Comparison of ENCODE assay signal across 18 cellular contexts in the genomic region with DNA sequence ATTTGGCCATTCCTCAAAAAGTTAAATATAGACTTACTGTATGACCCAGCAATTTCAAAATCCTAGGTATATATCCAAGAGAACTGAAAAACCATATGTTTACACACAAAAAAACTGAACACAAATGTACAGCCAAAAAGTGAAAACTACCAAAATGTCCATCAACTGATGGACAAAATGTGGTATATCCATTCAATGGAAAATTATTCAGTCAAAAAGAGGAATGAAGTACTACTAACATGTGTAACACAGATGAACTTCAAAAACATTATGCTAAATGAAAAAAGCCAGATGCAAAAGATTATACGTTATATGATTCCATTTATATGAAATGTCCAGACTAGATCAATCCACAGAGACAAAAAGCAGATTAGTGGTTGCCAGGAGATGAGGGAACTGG. TPM values are rescaled to one million over a fixed set of nuclear protein-coding genes. Genes with fewer than 3 reads are reported as not detected.
DNase-seq lines count a peak whose midpoint lies in the region; ATAC-seq and TF ChIP-seq lines count a peak whose summit lies in the region.
"Had no signal": no experiment of that assay in that cellular context is flagged by ENCODE, and none has a peak within 500 bp of the region (broad histone marks: within the 10 kb centered on the region; RNA-seq: fewer than 3 reads in every experiment).

No MANE protein-coding gene starts in this region.

- no peaks in the 10 kb centered on the region for H3K27me3 ChIP-seq in CD4-positive, CD25-positive, alpha-beta regulatory T cell (ENCODE audit: control insufficient read depth, insufficient read depth, low read length)
- H3K27me3 ChIP-seq: BLaER1 treated with 17β-estradiol and CSF1 and Interleukin-3, amounts not matched to agents 10 nM and 100 nM had no signal

- H3K9me3 ChIP-seq in CD4-positive, CD25-positive, alpha-beta regulatory T cell (ENCODE audit: control insufficient read depth in 2 of 2, low read length in 2 of 2), result no peaks in the 10 kb centered on the region
- no peaks in the 10 kb centered on the region for H3K9me3 ChIP-seq in HEK293 (ENCODE audit: control insufficient read depth, insufficient read depth, low read depth, low read length)

- intact Hi-C loops in activated CD4-positive, alpha-beta T cell treated with anti-CD3 and anti-CD28 coated beads for 36 hours (cut with DNase I, micrococcal nuclease), result no loop called here

- TF ChIP-seq CTCF in HEK293 (tag by site-specific recombination; IDR thresholded peaks at IDR 0.05), result no peak

- no peak overlapping the region for H3K4me3 Mint-ChIP-seq in activated CD4-positive, alpha-beta T cell treated with anti-CD3 and anti-CD28 coated beads for 36 hours
- H3K4me3 Mint-ChIP-seq in CD4-positive, CD25-positive, alpha-beta regulatory T cell, result peak overlapping the region in 3 of 4 donors; percentile 3 to 22 (median 16)
- no peak overlapping the region for H3K4me3 Mint-ChIP-seq in memory B cell
- H3K4me3 Mint-ChIP-seq: GM23338, HFFc6 had no signal

- peaks cover 34% of the 10 kb centered on the region for H3K36me3 Mint-ChIP-seq in activated CD4-positive, alpha-beta T cell treated with anti-CD3 and anti-CD28 coated beads for 36 hours (ENCODE audit: low read depth)
- peaks cover 40% of the 10 kb centered on the region for H3K36me3 Mint-ChIP-seq in CD4-positive, CD25-positive, alpha-beta regulatory T cell
- peaks cover 17% of the 10 kb centered on the region for H3K36me3 Mint-ChIP-seq in memory B cell

- peaks cover 33% of the 10 kb centered on the region for H3K36me3 ChIP-seq in CD4-positive, CD25-positive, alpha-beta regulatory T cell (ENCODE audit: control insufficient read depth, insufficient read depth, low read length)
- H3K36me3 ChIP-seq in HEK293 (ENCODE audit: control insufficient read depth in 2 of 2, insufficient read depth in 1 of 2, low read length in 2 of 2), result peaks cover 13 to 20% of the 10 kb centered on the region in 2 experiments

- H3K9me3 Mint-ChIP-seq in activated CD4-positive, alpha-beta T cell treated with anti-CD3 and anti-CD28 coated beads for 36 hours (ENCODE audit: low read depth), result no peaks in the 10 kb centered on the region
- H3K9me3 Mint-ChIP-seq in CD4-positive, CD25-positive, alpha-beta regulatory T cell, result peaks cover 0 to 2% (median 0%) of the 10 kb centered on the region in 7 donors
- peaks cover 4% of the 10 kb centered on the region for H3K9me3 Mint-ChIP-seq in memory B cell
- H3K9me3 Mint-ChIP-seq: HFFc6 had no signal

- no peak for DNase-seq in activated CD4-positive, alpha-beta T cell treated with anti-CD3 and anti-CD28 coated beads for 36 hours
- DNase-seq in activated CD4-positive, alpha-beta T cell treated with anti-CD3 and anti-CD28 coated beads, Interleukin-2, amount 50 U/mL, for 48 hours, result no peak
- DNase-seq in CD4-positive, CD25-positive, alpha-beta regulatory T cell, result no peak
- DNase-seq in memory B cell (ENCODE audit: low spot score in 2 of 2) (no peak), NCI-H748 (lab: John Stamatoyannopoulos, UW; ENCODE audit: unreplicated experiment) (no peak), DMS53 (lab: John Stamatoyannopoulos, UW) (no peak), NCI-H146 (lab: John Stamatoyannopoulos, UW) (no peak)
- DNase-seq: 8988T, Calu3, DMS 273 treated with DMSO at 0.1 percent for 48 hours, HCEC 1CT, HFFc6, KG1 had no signal

- H3K27me3 Mint-ChIP-seq in activated CD4-positive, alpha-beta T cell treated with anti-CD3 and anti-CD28 coated beads for 36 hours, result no peaks in the 10 kb centered on the region
- no peaks in the 10 kb centered on the region for H3K27me3 Mint-ChIP-seq in CD4-positive, CD25-positive, alpha-beta regulatory T cell
- H3K27me3 Mint-ChIP-seq in memory B cell, result no peaks in the 10 kb centered on the region
- H3K27me3 Mint-ChIP-seq: B cell, IgD-negative memory B cell had no signal

- peak overlapping the region; percentile 2 for H3K27ac Mint-ChIP-seq in activated CD4-positive, alpha-beta T cell treated with anti-CD3 and anti-CD28 coated beads for 36 hours
- peak overlapping the region in 2 of 3 donors; percentile 35 to 84 for H3K27ac Mint-ChIP-seq in CD4-positive, CD25-positive, alpha-beta regulatory T cell
- peak overlapping the region; percentile 59 for H3K27ac Mint-ChIP-seq in memory B cell
- H3K27ac Mint-ChIP-seq: GM23338, HFFc6, IgD-negative memory B cell had no signal

- H3K4me3 ChIP-seq in CD4-positive, CD25-positive, alpha-beta regulatory T cell (ENCODE audit: low read depth, low read length), result no peak overlapping the region
- no peak overlapping the region for H3K4me3 ChIP-seq in HEK293 (ENCODE audit: low read depth, low read length)
- H3K4me3 ChIP-seq: BLaER1 treated with 17β-estradiol and CSF1 and Interleukin-3, amounts not matched to agents 10 nM and 100 nM; GM23338 had no signal

- peaks cover 15% of the 10 kb centered on the region for H3K4me1 ChIP-seq in CD4-positive, CD25-positive, alpha-beta regulatory T cell (ENCODE audit: control insufficient read depth, insufficient read depth, low read length, poor library complexity, severe bottlenecking)
- H3K4me1 ChIP-seq in HEK293 (ENCODE audit: control insufficient read depth, insufficient read depth, low read length), result no peaks in the 10 kb centered on the region

- peaks cover 32% of the 10 kb centered on the region for H3K4me1 Mint-ChIP-seq in activated CD4-positive, alpha-beta T cell treated with anti-CD3 and anti-CD28 coated beads for 36 hours
- H3K4me1 Mint-ChIP-seq in CD4-positive, CD25-positive, alpha-beta regulatory T cell, result peaks cover 36 to 66% (median 53%) of the 10 kb centered on the region in 4 donors
- peaks cover 24% of the 10 kb centered on the region for H3K4me1 Mint-ChIP-seq in memory B cell
- H3K4me1 Mint-ChIP-seq: GM23338 had no signal

- ATAC-seq in activated CD4-positive, alpha-beta T cell treated with anti-CD3 and anti-CD28 coated beads for 36 hours, result no peak
- no peak for ATAC-seq in CD4-positive, CD25-positive, alpha-beta regulatory T cell (ENCODE audit: low read depth in 2 of 2)
- no peak for ATAC-seq in memory B cell (ENCODE audit: low read depth)
- ATAC-seq: GM23338 had no signal

- POLR2A ChIA-PET in activated CD4-positive, alpha-beta T cell treated with anti-CD3 and anti-CD28 coated beads for 36 hours (lab: Charles Lee), result no interaction called here
- POLR2A ChIA-PET in HEK293 (lab: Yijun Ruan, JAX), result interaction anchor here (1.5 kb wide), 1 partner anchor 8 kb away, joined by 6 read pairs; the partner anchor contains the start of genes AIDA and BROX

- no peak overlapping the region for H3K27ac ChIP-seq in CD4-positive, CD25-positive, alpha-beta regulatory T cell (ENCODE audit: insufficient read depth, low read length, poor library complexity, severe bottlenecking)
- no peak overlapping the region for H3K27ac ChIP-seq in HEK293 (ENCODE audit: extremely low read depth, low read depth, low read length)
- H3K27ac ChIP-seq: BLaER1 treated with 17β-estradiol and CSF1 and Interleukin-3, amounts not matched to agents 10 nM and 100 nM had no signal

- CTCF ChIA-PET in activated CD4-positive, alpha-beta T cell treated with anti-CD3 and anti-CD28 coated beads for 36 hours (lab: Charles Lee), result interaction anchor here (0.9 kb wide), 1 partner anchor 60 kb away, joined by 3 read pairs; no protein-coding TSS in a partner anchor
- CTCF ChIA-PET in HEK293 (lab: Yijun Ruan, JAX), result interaction anchor here (0.7 kb wide), 1 partner anchor 1024 kb away, joined by 3 read pairs; no protein-coding TSS in a partner anchor

TF ChIP-seq in HEK293, 187 proteins besides CTCF, POLR2A, EP300 and RAD21:
- TF ChIP-seq, protein P1, sequence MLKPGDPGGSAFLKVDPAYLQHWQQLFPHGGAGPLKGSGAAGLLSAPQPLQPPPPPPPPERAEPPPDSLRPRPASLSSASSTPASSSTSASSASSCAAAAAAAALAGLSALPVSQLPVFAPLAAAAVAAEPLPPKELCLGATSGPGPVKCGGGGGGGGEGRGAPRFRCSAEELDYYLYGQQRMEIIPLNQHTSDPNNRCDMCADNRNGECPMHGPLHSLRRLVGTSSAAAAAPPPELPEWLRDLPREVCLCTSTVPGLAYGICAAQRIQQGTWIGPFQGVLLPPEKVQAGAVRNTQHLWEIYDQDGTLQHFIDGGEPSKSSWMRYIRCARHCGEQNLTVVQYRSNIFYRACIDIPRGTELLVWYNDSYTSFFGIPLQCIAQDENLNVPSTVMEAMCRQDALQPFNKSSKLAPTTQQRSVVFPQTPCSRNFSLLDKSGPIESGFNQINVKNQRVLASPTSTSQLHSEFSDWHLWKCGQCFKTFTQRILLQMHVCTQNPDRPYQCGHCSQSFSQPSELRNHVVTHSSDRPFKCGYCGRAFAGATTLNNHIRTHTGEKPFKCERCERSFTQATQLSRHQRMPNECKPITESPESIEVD (tag by site-specific recombination; IDR thresholded peaks at IDR 0.05), result no peak
- TF ChIP-seq GLIS2 (tag by site-specific recombination; IDR thresholded peaks at IDR 0.05) (no peak), ZNF660 (tag by site-specific recombination; IDR thresholded peaks at IDR 0.05) (no peak), ZNF146 (tag by site-specific recombination; IDR thresholded peaks at IDR 0.05) (peak; percentile 70)

RNA-seq across cellular contexts. Expression of gene AIDA, which starts 8.0 kb away (rescaled TPM):
- 10 to 100 TPM; 60.1 to 70.7 TPM for total RNA-seq in activated CD4-positive, alpha-beta T cell treated with anti-CD3 and anti-CD28 coated beads for 36 hours
- total RNA-seq in CD4-positive, CD25-positive, alpha-beta regulatory T cell, result 54.1 TPM
- 10 to 100 TPM; 35.2 to 44.5 (median 38.6) TPM for polyA plus RNA-seq in CD4-positive, CD25-positive, alpha-beta regulatory T cell

RNA-seq across cellular contexts. Expression of gene BROX, which starts 8.1 kb away (rescaled TPM):
- 10 to 100 TPM; 37.5 to 42.9 TPM for total RNA-seq in activated CD4-positive, alpha-beta T cell treated with anti-CD3 and anti-CD28 coated beads for 36 hours
- total RNA-seq in CD4-positive, CD25-positive, alpha-beta regulatory T cell, result 72.0 TPM
- polyA plus RNA-seq in CD4-positive, CD25-positive, alpha-beta regulatory T cell, result 10 to 100 TPM; 20.7 to 24.7 (median 22.5) TPM

RNA-seq across cellular contexts. Expression of gene FAM177B, which starts 32.7 kb away (rescaled TPM):
- not detected for total RNA-seq in activated CD4-positive, alpha-beta T cell treated with anti-CD3 and anti-CD28 coated beads for 36 hours
- total RNA-seq in CD4-positive, CD25-positive, alpha-beta regulatory T cell, result not detected
- not detected for polyA plus RNA-seq in CD4-positive, CD25-positive, alpha-beta regulatory T cell
- total RNA-seq: Calu3, GM23338, HFFc6 had no signal
- polyA plus RNA-seq: GM23338 had no signal

Comparison
In these comparisons a context has a peak if more than half of its experiments do, and no peak if none do; other contexts are left out.
1. H3K27ac Mint-ChIP-seq: peak in every context shown above with its lines; median percentile 60 in CD4-positive, CD25-positive, alpha-beta regulatory T cell; 59 in memory B cell; 2 in activated CD4-positive, alpha-beta T cell treated with anti-CD3 and anti-CD28 coated beads for 36 hours.
2. H3K4me3 Mint-ChIP-seq: peak in CD4-positive, CD25-positive, alpha-beta regulatory T cell (3 of 4); none in activated CD4-positive, alpha-beta T cell treated with anti-CD3 and anti-CD28 coated beads for 36 hours (single experiment) and memory B cell (single experiment).